ENCODE assay signal across 30 cellular contexts in genomic region chr18:79318142-79318673, GRCh38.
A peak's percentile ranks its signal among the peaks of the same experiment; 100 is the strongest.
DNase-seq lines count a peak whose midpoint lies in the region; ATAC-seq and TF ChIP-seq lines count a peak whose summit lies in the region.
"Had no signal": no experiment of that assay in that cellular context is flagged by ENCODE, and none has a peak within 500 bp of the region (broad histone marks: within the 10 kb centered on the region; RNA-seq: fewer than 3 reads in every experiment).

No MANE protein-coding gene starts in this region.

- peaks cover 30 to 34% (median 31%) of the 10 kb centered on the region in 3 donors for H3K4me1 Mint-ChIP-seq in CD8-positive, alpha-beta memory T cell
- H3K4me1 Mint-ChIP-seq in activated CD8-positive, alpha-beta T cell treated with anti-CD3 and anti-CD28 coated beads, Interleukin-2, amount 10 ng/mL, durations not matched to agents 7 days and 5 days (ENCODE audit: low read depth), result peaks cover 20% of the 10 kb centered on the region
- peaks cover 29 to 31% of the 10 kb centered on the region in 2 donors for H3K4me1 Mint-ChIP-seq in natural killer cell
- H3K4me1 Mint-ChIP-seq: memory B cell had no signal

- no peaks in the 10 kb centered on the region for H3K27me3 ChIP-seq in CD8-positive, alpha-beta memory T cell (ENCODE audit: insufficient read depth, low read length, poor library complexity, severe bottlenecking)
- no peaks in the 10 kb centered on the region for H3K27me3 ChIP-seq in thyroid gland
- H3K27me3 ChIP-seq: esophagus squamous epithelium, MG63, SJSA1, testis had no signal

- POLR2A ChIA-PET in CD8-positive, alpha-beta memory T cell (lab: Charles Lee), result no interaction called here
- POLR2A ChIA-PET in activated CD8-positive, alpha-beta T cell treated with anti-CD3 and anti-CD28 coated beads, Interleukin-2, amount 10 ng/mL, durations not matched to agents 7 days and 5 days (lab: Charles Lee), result no interaction called here

- TF ChIP-seq POLR2A in thyroid gland (IDR thresholded peaks at IDR 0.05), result no peak

- H3K9me3 ChIP-seq in CD8-positive, alpha-beta memory T cell (ENCODE audit: low read length), result no peaks in the 10 kb centered on the region
- no peaks in the 10 kb centered on the region for H3K9me3 ChIP-seq in thyroid gland
- H3K9me3 ChIP-seq: esophagus squamous epithelium, MG63, prostate gland, SJSA1, testis had no signal

- H3K9me3 Mint-ChIP-seq in CD8-positive, alpha-beta memory T cell, result peaks cover 0 to 11% (median 0%) of the 10 kb centered on the region in 5 donors
- H3K9me3 Mint-ChIP-seq in activated CD8-positive, alpha-beta T cell treated with anti-CD3 and anti-CD28 coated beads, Interleukin-2, amount 10 ng/mL, durations not matched to agents 7 days and 5 days (ENCODE audit: insufficient read depth), result no peaks in the 10 kb centered on the region
- peaks cover 3 to 6% of the 10 kb centered on the region in 2 donors for H3K9me3 Mint-ChIP-seq in natural killer cell

- H3K36me3 Mint-ChIP-seq in CD8-positive, alpha-beta memory T cell, result peaks cover 24 to 41% (median 28%) of the 10 kb centered on the region in 3 donors
- H3K36me3 Mint-ChIP-seq in activated CD8-positive, alpha-beta T cell treated with anti-CD3 and anti-CD28 coated beads, Interleukin-2, amount 10 ng/mL, durations not matched to agents 7 days and 5 days (ENCODE audit: low read depth), result peaks cover 15% of the 10 kb centered on the region
- H3K36me3 Mint-ChIP-seq in natural killer cell, result no peaks in the 10 kb centered on the region

- no peak overlapping the region for H3K27ac ChIP-seq in CD8-positive, alpha-beta memory T cell (ENCODE audit: low read depth, low read length)
- H3K27ac ChIP-seq in thyroid gland, result no peak overlapping the region
- no peak overlapping the region for H3K27ac ChIP-seq in substantia nigra (ENCODE audit: low read depth, low read length, poor library complexity, severe bottlenecking)
- H3K27ac ChIP-seq: 22Rv1, esophagus squamous epithelium, prostate gland, SJSA1, testis had no signal

- DNase-seq in NK-92 treated with Interleukin-12 subunit alpha and Interleukin-12 subunit beta, amount 100 ng/mL, for 24 hours (lab: John Stamatoyannopoulos, UW), result peak; percentile 46
- DNase-seq in NK-92 (lab: John Stamatoyannopoulos, UW; ENCODE audit: unreplicated experiment) (no peak), natural killer cell (no peak), sciatic nerve (ENCODE audit: low spot score) (no peak), thyroid gland (no peak), substantia nigra (lab: John Stamatoyannopoulos, UW) (no peak)
- peak in 1 of 5 donors; percentile 24 for DNase-seq in CD8-positive, alpha-beta memory T cell
- peak; percentile 48 for DNase-seq in activated CD8-positive, alpha-beta T cell treated with anti-CD3 and anti-CD28 coated beads, Interleukin-2, amount 10 ng/mL, durations not matched to agents 7 days and 5 days
- DNase-seq: activated CD4-positive, alpha-beta T cell treated with anti-CD3 and anti-CD28 coated beads, Interleukin-2, amount 50 U/mL, for 48 hours; activated CD4-positive, CD25-positive, alpha-beta regulatory T cell; activated naive CD4-positive, alpha-beta T cell treated with Interleukin-2 at 50 U/mL for 16 hours; aorta; COR-L47; DMS53; esophagus squamous epithelium; HCEC 1CT; KBM-7; left cardiac atrium; NCI-H2029 treated with DMSO at 0.1 percent for 48 hours; NCI-H2227 treated with DMSO at 0.1 percent for 48 hours; NCI-H526 treated with DMSO at 0.1 percent for 48 hours; RPMI8226; stimulated activated naive CD4-positive, alpha-beta T cell treated with Interleukin-2 at 50 U/mL for 16 hours; testis had no signal

- H3K4me3 Mint-ChIP-seq in CD8-positive, alpha-beta memory T cell, result peak overlapping the region; percentile 55 to 80 (median 73)
- no peak overlapping the region for H3K4me3 Mint-ChIP-seq in activated CD8-positive, alpha-beta T cell treated with anti-CD3 and anti-CD28 coated beads, Interleukin-2, amount 10 ng/mL, durations not matched to agents 7 days and 5 days
- H3K4me3 Mint-ChIP-seq in natural killer cell, result peak overlapping the region; percentile 63
- H3K4me3 Mint-ChIP-seq: dendritic cell treated with granulocyte-macrophage colony-stimulating factor and Interleukin-4, amounts not matched to agents 40 ng/mL and 50 ng/mL, for 4 days; memory B cell had no signal

- peak; percentile 39 for ATAC-seq in activated CD8-positive, alpha-beta T cell treated with anti-CD3 and anti-CD28 coated beads, Interleukin-2, amount 10 ng/mL, durations not matched to agents 7 days and 5 days
- peak; percentile 32 to 68 (median 46) for ATAC-seq in natural killer cell
- no peak for ATAC-seq in sciatic nerve
- ATAC-seq: left cardiac atrium had no signal

- WGBS in thyroid gland, 2 donors, result 92% methylated on average over 9 of the region's 9 CpGs

- H3K36me3 ChIP-seq in CD8-positive, alpha-beta memory T cell (ENCODE audit: insufficient read depth, low read length), result peaks cover 4% of the 10 kb centered on the region
- no peaks in the 10 kb centered on the region for H3K36me3 ChIP-seq in thyroid gland
- H3K36me3 ChIP-seq: MG63, prostate gland, SJSA1 had no signal

- no peak for TF ChIP-seq CTCF in natural killer cell (IDR thresholded peaks at IDR 0.05)
- no peak for TF ChIP-seq CTCF in thyroid gland (IDR thresholded peaks at IDR 0.05)

- peaks cover 16% of the 10 kb centered on the region for H3K4me1 ChIP-seq in CD8-positive, alpha-beta memory T cell (ENCODE audit: insufficient read depth, low read length)
- no peaks in the 10 kb centered on the region for H3K4me1 ChIP-seq in thyroid gland
- H3K4me1 ChIP-seq: prostate gland, SJSA1, testis had no signal

- CTCF ChIA-PET in CD8-positive, alpha-beta memory T cell (lab: Charles Lee), result no interaction called here
- CTCF ChIA-PET in activated CD8-positive, alpha-beta T cell treated with anti-CD3 and anti-CD28 coated beads, Interleukin-2, amount 10 ng/mL, durations not matched to agents 7 days and 5 days (lab: Charles Lee), result no interaction called here

- intact Hi-C loops in natural killer cell (cut with micrococcal nuclease) (no loop called here), sciatic nerve (cut with DNase I) (no loop called here), thyroid gland (cut with DNase I) (no loop called here)

- no peaks in the 10 kb centered on the region for H3K27me3 Mint-ChIP-seq in CD8-positive, alpha-beta memory T cell
- no peaks in the 10 kb centered on the region for H3K27me3 Mint-ChIP-seq in activated CD8-positive, alpha-beta T cell treated with anti-CD3 and anti-CD28 coated beads, Interleukin-2, amount 10 ng/mL, durations not matched to agents 7 days and 5 days (ENCODE audit: low read depth)
- H3K27me3 Mint-ChIP-seq in natural killer cell (ENCODE audit: low read depth in 2 of 2), result no peaks in the 10 kb centered on the region
- H3K27me3 Mint-ChIP-seq: dendritic cell treated with granulocyte-macrophage colony-stimulating factor and Interleukin-4, amounts not matched to agents 40 ng/mL and 50 ng/mL, for 4 days; memory B cell had no signal

- peak overlapping the region; percentile 58 to 93 (median 80) for H3K27ac Mint-ChIP-seq in CD8-positive, alpha-beta memory T cell
- peak overlapping the region; percentile 62 for H3K27ac Mint-ChIP-seq in activated CD8-positive, alpha-beta T cell treated with anti-CD3 and anti-CD28 coated beads, Interleukin-2, amount 10 ng/mL, durations not matched to agents 7 days and 5 days
- H3K27ac Mint-ChIP-seq in natural killer cell, result peak overlapping the region; percentile 59 to 86
- H3K27ac Mint-ChIP-seq: dendritic cell treated with granulocyte-macrophage colony-stimulating factor and Interleukin-4, amounts not matched to agents 40 ng/mL and 50 ng/mL, for 4 days; memory B cell had no signal

- no peak overlapping the region for H3K4me3 ChIP-seq in CD8-positive, alpha-beta memory T cell (ENCODE audit: low read length)
- H3K4me3 ChIP-seq in thyroid gland (replicated peaks in 1 of 3), result no peak overlapping the region
- H3K4me3 ChIP-seq: esophagus squamous epithelium, MG63, prostate gland, SJSA1, testis had no signal

Comparison
In these comparisons a context has a peak if more than half of its experiments do, and no peak if none do; other contexts are left out.
1. DNase-seq: peak in NK-92 treated with Interleukin-12 subunit alpha and Interleukin-12 subunit beta, amount 100 ng/mL, for 24 hours (single experiment) and activated CD8-positive, alpha-beta T cell treated with anti-CD3 and anti-CD28 coated beads, Interleukin-2, amount 10 ng/mL, durations not matched to agents 7 days and 5 days (single experiment); none in NK-92 (single experiment), natural killer cell (single experiment), sciatic nerve (single experiment), thyroid gland (0 of 2) and substantia nigra (0 of 49).
2. Peak in every context shown above with its lines, with median percentiles within 50 percentile points of each other: H3K27ac Mint-ChIP-seq.